16 cellular contexts compared by ENCODE assay signal in the genomic region with DNA sequence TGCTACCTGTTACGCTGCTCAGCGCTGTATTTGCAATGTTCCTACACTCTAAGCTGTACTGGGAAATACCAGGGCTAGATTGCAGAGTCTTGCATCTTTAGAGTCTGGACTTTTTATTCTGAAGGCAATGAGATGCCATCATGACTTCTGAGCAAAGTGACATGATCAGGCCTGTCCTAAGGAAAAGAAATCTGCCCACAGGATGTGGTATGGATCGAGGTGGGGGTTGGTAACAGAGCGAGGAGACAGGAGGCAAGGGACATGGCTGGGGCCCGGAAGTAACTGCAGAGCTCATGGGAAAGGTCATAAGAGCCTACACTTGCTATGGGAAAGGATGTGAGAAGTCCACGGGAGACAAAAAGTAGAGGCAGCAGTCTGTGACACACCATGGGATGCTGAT.
DNase-seq lines count a peak whose midpoint lies in the region; ATAC-seq lines count a peak whose summit lies in the region.
"Had no signal": no experiment of that assay in that cellular context is flagged by ENCODE, and none has a peak within 500 bp of the region (broad histone marks: within the 10 kb centered on the region; RNA-seq: fewer than 3 reads in every experiment).

No MANE protein-coding gene starts in this region.

- no peaks in the 10 kb centered on the region for H3K27me3 ChIP-seq in naive thymus-derived CD4-positive, alpha-beta T cell (ENCODE audit: control insufficient read depth in 2 of 2, insufficient read depth in 2 of 2, low read length in 2 of 2)
- H3K27me3 ChIP-seq: stomach had no signal

- peaks cover 0 to 3% (median 0%) of the 10 kb centered on the region in 3 experiments for H3K36me3 ChIP-seq in naive thymus-derived CD4-positive, alpha-beta T cell (ENCODE audit: control insufficient read depth in 2 of 3, insufficient read depth in 3 of 3, low read length in 3 of 3)
- H3K36me3 ChIP-seq: stomach had no signal

- H3K36me3 Mint-ChIP-seq in activated CD4-positive, alpha-beta T cell treated with anti-CD3 and anti-CD28 coated beads for 36 hours (ENCODE audit: low read depth): peaks cover 45% of the 10 kb centered on the region
- peaks cover 73% of the 10 kb centered on the region for H3K36me3 Mint-ChIP-seq in activated naive CD8-positive, alpha-beta T cell treated with anti-CD3 and anti-CD28 coated beads, Interleukin-2, amount 10 ng/mL, durations not matched to agents 7 days and 5 days
- H3K36me3 Mint-ChIP-seq in naive thymus-derived CD4-positive, alpha-beta T cell: peaks cover 0 to 68% (median 32%) of the 10 kb centered on the region in 5 donors

- peaks cover 0 to 3% of the 10 kb centered on the region in 2 donors for H3K4me1 ChIP-seq in naive thymus-derived CD4-positive, alpha-beta T cell (ENCODE audit: control insufficient read depth in 2 of 2, insufficient read depth in 2 of 2, low read length in 2 of 2)
- H3K4me1 ChIP-seq: stomach had no signal

- no peak overlapping the region for H3K4me3 Mint-ChIP-seq in activated CD4-positive, alpha-beta T cell treated with anti-CD3 and anti-CD28 coated beads for 36 hours
- peak overlapping the region; percentile 36 for H3K4me3 Mint-ChIP-seq in activated naive CD8-positive, alpha-beta T cell treated with anti-CD3 and anti-CD28 coated beads, Interleukin-2, amount 10 ng/mL, durations not matched to agents 7 days and 5 days
- H3K4me3 Mint-ChIP-seq in naive thymus-derived CD4-positive, alpha-beta T cell: peak overlapping the region in 5 of 10 donors; percentile 2 to 41 (median 21)

- no peak overlapping the region for H3K27ac ChIP-seq in naive thymus-derived CD4-positive, alpha-beta T cell (ENCODE audit: low read depth, low read length)
- H3K27ac ChIP-seq: C4-2B, stomach had no signal

- no peak for DNase-seq in activated CD4-positive, alpha-beta T cell treated with anti-CD3 and anti-CD28 coated beads for 36 hours
- DNase-seq in activated CD4-positive, alpha-beta T cell treated with anti-CD3 and anti-CD28 coated beads, Interleukin-2, amount 50 U/mL, for 48 hours: no peak
- DNase-seq in Jurkat, Clone E6-1 (ENCODE audit: low read depth, low spot score): peak; percentile 73
- no peak for DNase-seq in activated naive CD8-positive, alpha-beta T cell treated with anti-CD3 and anti-CD28 coated beads, Interleukin-2, amount 10 ng/mL, durations not matched to agents 7 days and 5 days
- no peak for DNase-seq in naive thymus-derived CD4-positive, alpha-beta T cell
- DNase-seq in NCI-H69 (lab: John Stamatoyannopoulos, UW) (no peak), dermis blood vessel endothelial cell (no peak)
- DNase-seq: cortex of kidney, head of caudate nucleus, KG1, NCI-H1417, Right ventricle myocardium superior, stomach had no signal

- ATAC-seq in activated CD4-positive, alpha-beta T cell treated with anti-CD3 and anti-CD28 coated beads for 36 hours: no peak
- peak; percentile 32 for ATAC-seq in activated naive CD8-positive, alpha-beta T cell treated with anti-CD3 and anti-CD28 coated beads, Interleukin-2, amount 10 ng/mL, durations not matched to agents 7 days and 5 days (ENCODE audit: low read depth)
- ATAC-seq in naive thymus-derived CD4-positive, alpha-beta T cell: no peak
- no peak for ATAC-seq in HG03565 (IDR thresholded peaks at IDR 0.05; ENCODE audit: unreplicated experiment)
- ATAC-seq: esophagus mucosa had no signal

- H3K4me3 ChIP-seq in Jurkat, Clone E6-1 (ENCODE audit: low read length): no peak overlapping the region
- no peak overlapping the region for H3K4me3 ChIP-seq in naive thymus-derived CD4-positive, alpha-beta T cell (ENCODE audit: low read length)
- H3K4me3 ChIP-seq: stomach had no signal

- no peaks in the 10 kb centered on the region for H3K9me3 Mint-ChIP-seq in activated CD4-positive, alpha-beta T cell treated with anti-CD3 and anti-CD28 coated beads for 36 hours (ENCODE audit: low read depth)
- H3K9me3 Mint-ChIP-seq in activated naive CD8-positive, alpha-beta T cell treated with anti-CD3 and anti-CD28 coated beads, Interleukin-2, amount 10 ng/mL, durations not matched to agents 7 days and 5 days: peaks cover 6% of the 10 kb centered on the region
- peaks cover 0 to 15% (median 2%) of the 10 kb centered on the region in 11 donors for H3K9me3 Mint-ChIP-seq in naive thymus-derived CD4-positive, alpha-beta T cell

- POLR2A ChIA-PET in activated CD4-positive, alpha-beta T cell treated with anti-CD3 and anti-CD28 coated beads for 36 hours (lab: Charles Lee): no interaction called here
- POLR2A ChIA-PET in activated naive CD8-positive, alpha-beta T cell treated with anti-CD3 and anti-CD28 coated beads, Interleukin-2, amount 10 ng/mL, durations not matched to agents 7 days and 5 days (lab: Charles Lee): no interaction called here
- POLR2A ChIA-PET in naive thymus-derived CD4-positive, alpha-beta T cell (lab: Charles Lee): interaction anchor here (0.8 to 1.8 kb wide), 2 partner anchors 8 to 786 kb away, joined by 3 to 10 read pairs; no protein-coding TSS in a partner anchor

- H3K27ac Mint-ChIP-seq in activated CD4-positive, alpha-beta T cell treated with anti-CD3 and anti-CD28 coated beads for 36 hours: peak overlapping the region; percentile 67
- peak overlapping the region; percentile 71 for H3K27ac Mint-ChIP-seq in activated naive CD8-positive, alpha-beta T cell treated with anti-CD3 and anti-CD28 coated beads, Interleukin-2, amount 10 ng/mL, durations not matched to agents 7 days and 5 days
- peak overlapping the region in 6 of 9 donors; percentile 3 to 64 (median 58) for H3K27ac Mint-ChIP-seq in naive thymus-derived CD4-positive, alpha-beta T cell

- peaks cover 67% of the 10 kb centered on the region for H3K4me1 Mint-ChIP-seq in activated CD4-positive, alpha-beta T cell treated with anti-CD3 and anti-CD28 coated beads for 36 hours
- peaks cover 38% of the 10 kb centered on the region for H3K4me1 Mint-ChIP-seq in activated naive CD8-positive, alpha-beta T cell treated with anti-CD3 and anti-CD28 coated beads, Interleukin-2, amount 10 ng/mL, durations not matched to agents 7 days and 5 days
- peaks cover 27 to 94% (median 62%) of the 10 kb centered on the region in 7 donors for H3K4me1 Mint-ChIP-seq in naive thymus-derived CD4-positive, alpha-beta T cell

- H3K9me3 ChIP-seq in naive thymus-derived CD4-positive, alpha-beta T cell (ENCODE audit: control insufficient read depth in 2 of 3, low read length in 3 of 3): no peaks in the 10 kb centered on the region
- H3K9me3 ChIP-seq: stomach had no signal

- H3K27me3 Mint-ChIP-seq in activated CD4-positive, alpha-beta T cell treated with anti-CD3 and anti-CD28 coated beads for 36 hours: no peaks in the 10 kb centered on the region
- H3K27me3 Mint-ChIP-seq in activated naive CD8-positive, alpha-beta T cell treated with anti-CD3 and anti-CD28 coated beads, Interleukin-2, amount 10 ng/mL, durations not matched to agents 7 days and 5 days: no peaks in the 10 kb centered on the region
- H3K27me3 Mint-ChIP-seq in naive thymus-derived CD4-positive, alpha-beta T cell: no peaks in the 10 kb centered on the region

- intact Hi-C loops in activated CD4-positive, alpha-beta T cell treated with anti-CD3 and anti-CD28 coated beads for 36 hours (cut with DNase I, micrococcal nuclease): no loop called here
- intact Hi-C loops in naive thymus-derived CD4-positive, alpha-beta T cell (cut with micrococcal nuclease): no loop called here

- CTCF ChIA-PET in activated CD4-positive, alpha-beta T cell treated with anti-CD3 and anti-CD28 coated beads for 36 hours (lab: Charles Lee): interaction anchor here (0.8 kb wide), 1 partner anchor 156 kb away, joined by 4 read pairs; no protein-coding TSS in a partner anchor
- CTCF ChIA-PET in naive thymus-derived CD4-positive, alpha-beta T cell (lab: Charles Lee): interaction anchor here (0.6 kb wide), 1 partner anchor 72 kb away, joined by 3 read pairs; no protein-coding TSS in a partner anchor
